Comparison of ENCODE assay signal across 8 cellular contexts in the genomic region with DNA sequence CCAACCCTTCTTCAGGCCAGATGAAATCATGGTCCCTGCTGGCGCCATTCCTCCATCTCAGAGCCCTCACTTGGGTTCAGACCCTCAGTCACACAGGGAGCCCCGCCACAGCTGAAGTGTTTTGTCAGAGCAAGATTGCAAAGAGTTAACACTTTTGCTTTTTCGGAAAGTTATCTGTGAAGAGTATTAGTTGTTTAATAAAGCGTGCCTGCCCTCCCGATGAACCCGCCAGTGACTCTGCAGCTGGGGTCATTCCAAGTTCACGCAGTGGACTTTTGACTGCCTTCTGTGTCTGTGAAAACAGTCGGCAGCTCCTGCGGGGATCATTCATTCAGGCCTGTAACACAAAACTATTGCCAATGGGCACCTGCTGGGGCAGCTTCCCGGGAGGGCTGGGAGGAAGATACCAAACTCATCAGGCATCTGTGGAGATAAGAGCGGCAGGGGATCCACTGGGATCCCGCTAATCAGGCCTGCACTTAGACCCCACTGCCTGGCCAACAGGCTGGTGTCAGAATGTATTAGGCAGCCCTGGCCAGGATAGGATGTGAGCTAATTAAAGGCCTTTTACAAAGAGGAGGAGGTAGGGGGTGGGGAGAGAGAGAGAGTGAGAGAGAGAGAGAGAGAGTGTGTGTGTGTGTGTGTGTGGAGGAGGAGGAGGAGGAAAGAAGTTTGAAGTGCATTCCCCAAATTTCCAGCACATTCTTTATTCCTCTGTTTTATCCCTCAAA.
DNase-seq lines count a peak whose midpoint lies in the region; ATAC-seq and TF ChIP-seq lines count a peak whose summit lies in the region.

No MANE protein-coding gene starts in this region.

- intact Hi-C loops in OCI-LY7 (cut with micrococcal nuclease; ENCODE audit: unreplicated experiment) = no loop called here

- no peak overlapping the region for H2AFZ ChIP-seq in OCI-LY7 (ENCODE audit: low read length)

- H3K4me3 ChIP-seq in AG10803 (ENCODE audit: low read length) (no peak overlapping the region), OCI-LY7 (ENCODE audit: low read depth, low read length, poor library complexity, severe bottlenecking) (no peak overlapping the region)

- POLR2A ChIA-PET in OCI-LY7 (lab: Charles Lee) = no interaction called here

- H3K79me2 ChIP-seq in OCI-LY7 (ENCODE audit: insufficient read depth, low read depth, low read length) = no peaks in the 10 kb centered on the region

- no peaks in the 10 kb centered on the region for H4K20me1 ChIP-seq in OCI-LY7 (ENCODE audit: insufficient read depth, low read length)

- H3K27ac ChIP-seq in OCI-LY7 (ENCODE audit: low read depth, low read length, poor library complexity, severe bottlenecking) = no peak overlapping the region

- TF ChIP-seq CTCF in AG10803 (conservative IDR thresholded peaks at IDR 0.05; ENCODE audit: low read length) (no peak), OCI-LY7 (conservative IDR thresholded peaks at IDR 0.05; ENCODE audit: low read length) (no peak)

- no peak overlapping the region for H3K4me2 ChIP-seq in OCI-LY7 (ENCODE audit: low read length)

- ATAC-seq in GM18858 (IDR thresholded peaks at IDR 0.05; ENCODE audit: unreplicated experiment) = no peak
- no peak for ATAC-seq in HG03159 (IDR thresholded peaks at IDR 0.05; ENCODE audit: unreplicated experiment)

- H3K4me1 ChIP-seq in OCI-LY7 (ENCODE audit: insufficient read depth, low read length, poor library complexity, severe bottlenecking) = peaks cover 3% of the 10 kb centered on the region

- CTCF ChIA-PET in OCI-LY7 (lab: Charles Lee; ENCODE audit: unreplicated experiment) = no interaction called here

- no peaks in the 10 kb centered on the region for H3K36me3 ChIP-seq in OCI-LY7 (ENCODE audit: insufficient read depth, low read length)

- peak; percentile 54 for DNase-seq in AG10803 (ENCODE audit: low read depth)
- DNase-seq in NCI-H146 (lab: John Stamatoyannopoulos, UW) = peak; percentile 71
- DNase-seq in dermis blood vessel endothelial cell = peak; percentile 79
- DNase-seq in myocyte (ENCODE audit: low read depth) = peak; percentile 72
- DNase-seq in OCI-LY7 (ENCODE audit: low spot score) = no peak
- no peak for DNase-seq in occipital lobe (lab: John Stamatoyannopoulos, UW)

- no TSS peak for BruUV-seq in OCI-LY7 (replicated peaks; lab: Mats Ljungman, UMichigan)

- H3K9me3 ChIP-seq in OCI-LY7 (ENCODE audit: low read length) = no peaks in the 10 kb centered on the region

- H3K9me2 ChIP-seq in OCI-LY7 (ENCODE audit: insufficient read depth, low read length) = no peaks in the 10 kb centered on the region

Comparison
In these comparisons a context has a peak if more than half of its experiments do, and no peak if none do; other contexts are left out.
1. DNase-seq: peak in AG10803 (single experiment), NCI-H146 (single experiment), dermis blood vessel endothelial cell (single experiment) and myocyte (single experiment); none in OCI-LY7 (single experiment) and occipital lobe (single experiment).